In the genomic region with DNA sequence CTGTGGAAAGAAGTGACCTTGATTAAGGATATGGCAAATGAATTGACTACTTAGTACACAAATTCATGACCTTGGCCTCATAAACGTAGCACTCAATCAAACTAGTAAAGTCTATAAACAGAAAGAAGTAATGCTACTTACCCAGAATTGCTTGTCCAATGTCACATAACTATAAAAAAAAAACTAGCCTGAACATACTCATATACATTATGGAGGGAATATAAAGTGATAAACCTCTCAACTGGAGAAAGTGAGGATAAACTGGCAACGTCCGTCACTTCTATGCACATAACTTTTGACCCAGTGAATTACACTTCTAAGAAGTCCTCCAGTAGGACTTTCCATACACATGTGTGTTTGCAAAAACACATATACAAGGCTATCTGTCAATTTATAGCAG, we compare ENCODE assay signal across 23 cellular contexts.
"Had no signal": no experiment of that assay in that cellular context is flagged by ENCODE, and none has a peak within 500 bp of the region (broad histone marks: within the 10 kb centered on the region; RNA-seq: fewer than 3 reads in every experiment).

No MANE protein-coding gene starts in this region.

- H3K27me3 Mint-ChIP-seq: stimulated activated naive CD8-positive, alpha-beta T cell treated with anti-CD3 and anti-CD28 coated beads, Interleukin-15, amount 100 ng/mL, for 72 hours had no signal

- H3K4me3 Mint-ChIP-seq: endodermal cell; memory B cell; naive thymus-derived CD4-positive, alpha-beta T cell; nephron progenitor cell; stimulated activated naive CD8-positive, alpha-beta T cell treated with anti-CD3 and anti-CD28 coated beads, Interleukin-15, amount 100 ng/mL, for 72 hours; type B pancreatic cell had no signal

- ATAC-seq: left lobe of liver; naive thymus-derived CD4-positive, alpha-beta T cell; psoas muscle; right cardiac atrium; stimulated activated naive CD8-positive, alpha-beta T cell treated with anti-CD3 and anti-CD28 coated beads, Interleukin-15, amount 100 ng/mL, for 72 hours had no signal

- H3K4me3 ChIP-seq: esophagus muscularis mucosa, lung, psoas muscle, skin epidermis, suprapubic skin had no signal

- H3K27me3 ChIP-seq: esophagus muscularis mucosa, suprapubic skin had no signal

- H3K9me3 ChIP-seq: esophagus muscularis mucosa, psoas muscle, suprapubic skin had no signal

- H3K9me3 Mint-ChIP-seq: endodermal cell; memory B cell; nephron progenitor cell; stimulated activated naive CD8-positive, alpha-beta T cell treated with anti-CD3 and anti-CD28 coated beads, Interleukin-15, amount 100 ng/mL, for 72 hours had no signal

- H3K36me3 Mint-ChIP-seq: memory B cell; naive thymus-derived CD4-positive, alpha-beta T cell; type B pancreatic cell had no signal

- FAIRE-seq: keratinocyte had no signal

- DNase-seq: caudate nucleus; cerebellar nuclear complex; effector CD8-positive, alpha-beta T cell; endodermal cell; foreskin melanocyte; head of caudate nucleus; naive thymus-derived CD4-positive, alpha-beta T cell; nephron progenitor cell; nucleus accumbens; psoas muscle; right cardiac atrium; stimulated activated CD4-positive, alpha-beta T cell treated with anti-CD3 and anti-CD28 coated beads, Interleukin-15, amount 100 ng/mL, for 24 hours; stimulated activated CD4-positive, alpha-beta T cell treated with anti-CD3 and anti-CD28 coated beads, Interleukin-2, amount 100 ng/mL, for 48 hours; stimulated activated naive CD4-positive, alpha-beta T cell; stimulated activated naive CD8-positive, alpha-beta T cell treated with anti-CD3 and anti-CD28 coated beads, Interleukin-15, amount 100 ng/mL, for 72 hours had no signal

- H3K27ac Mint-ChIP-seq: endodermal cell; memory B cell; naive thymus-derived CD4-positive, alpha-beta T cell; stimulated activated naive CD8-positive, alpha-beta T cell treated with anti-CD3 and anti-CD28 coated beads, Interleukin-15, amount 100 ng/mL, for 72 hours; type B pancreatic cell had no signal

- H3K4me1 Mint-ChIP-seq: memory B cell; stimulated activated naive CD8-positive, alpha-beta T cell treated with anti-CD3 and anti-CD28 coated beads, Interleukin-15, amount 100 ng/mL, for 72 hours had no signal

- H3K36me3 ChIP-seq: esophagus muscularis mucosa, suprapubic skin had no signal

- H3K27ac ChIP-seq: esophagus muscularis mucosa, psoas muscle, skin epidermis, suprapubic skin had no signal
